Comparison of ENCODE assay signal across 26 cellular contexts in the genomic region with DNA sequence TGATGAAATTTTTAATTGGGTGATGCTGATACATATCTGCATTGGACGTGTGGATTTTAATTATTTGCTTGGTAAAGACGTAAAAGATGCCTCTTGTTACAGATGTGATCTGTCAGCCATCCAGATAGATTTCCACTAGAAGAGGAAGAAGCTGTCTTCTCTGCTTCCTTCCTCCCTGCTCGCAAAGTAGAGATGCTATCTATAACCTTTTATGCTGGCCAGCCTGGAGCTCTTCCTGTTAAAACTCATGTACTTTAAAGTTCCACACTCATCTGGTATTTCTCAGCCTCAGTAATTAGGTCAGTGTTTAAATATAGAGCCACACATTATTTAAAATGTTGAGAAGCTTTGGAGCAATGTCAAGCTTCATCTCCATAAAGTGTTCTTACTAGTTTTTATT. TPM values are rescaled to one million over a fixed set of nuclear protein-coding genes. Genes with fewer than 3 reads are reported as not detected.
DNase-seq lines count a peak whose midpoint lies in the region; ATAC-seq and TF ChIP-seq lines count a peak whose summit lies in the region.
"Had no signal": no experiment of that assay in that cellular context is flagged by ENCODE, and none has a peak within 500 bp of the region (broad histone marks: within the 10 kb centered on the region; RNA-seq: fewer than 3 reads in every experiment).

No MANE protein-coding gene starts in this region.

- no peak overlapping the region for H3K4me3 Mint-ChIP-seq in endothelial cell (ENCODE audit: unreplicated experiment)
- H3K4me3 Mint-ChIP-seq in HFFc6, result no peak overlapping the region
- no peak overlapping the region for H3K4me3 Mint-ChIP-seq in neural progenitor cell
- H3K4me3 Mint-ChIP-seq in effector memory CD8-positive, alpha-beta T cell, result no peak overlapping the region
- H3K4me3 Mint-ChIP-seq: activated CD4-positive, alpha-beta T cell treated with anti-CD3 and anti-CD28 coated beads for 36 hours; activated naive CD4-positive, alpha-beta T cell treated with anti-CD3 and anti-CD28 coated beads for 36 hours; CD4-positive, alpha-beta T cell; stimulated activated memory B cell treated with anti-CD40 and anti-IgM and Interleukin-4, amounts not matched to agents 10 μg/mL and 1 μg/mL and 100 μg/mL, for 72 hours had no signal

- no peaks in the 10 kb centered on the region for H3K79me2 ChIP-seq in neural progenitor cell (ENCODE audit: low read depth)

- H3K4me3 ChIP-seq in BLaER1 treated with 17β-estradiol and CSF1 and Interleukin-3, amounts not matched to agents 10 nM and 100 nM, result no peak overlapping the region
- no peak overlapping the region for H3K4me3 ChIP-seq in neural progenitor cell
- H3K4me3 ChIP-seq: K562, psoas muscle, smooth muscle cell, thoracic aorta had no signal

- H3K9ac ChIP-seq in BLaER1 treated with 17β-estradiol and CSF1 and Interleukin-3, amounts not matched to agents 10 nM and 100 nM, result no peak overlapping the region
- H3K9ac ChIP-seq in neural progenitor cell, result no peak overlapping the region

- peaks cover 6% of the 10 kb centered on the region for H3K36me3 Mint-ChIP-seq in endothelial cell (ENCODE audit: low read depth, unreplicated experiment)
- H3K36me3 Mint-ChIP-seq in HFFc6 (ENCODE audit: low read depth), result no peaks in the 10 kb centered on the region
- no peaks in the 10 kb centered on the region for H3K36me3 Mint-ChIP-seq in neural progenitor cell
- no peaks in the 10 kb centered on the region for H3K36me3 Mint-ChIP-seq in effector memory CD8-positive, alpha-beta T cell (ENCODE audit: insufficient read depth)
- H3K36me3 Mint-ChIP-seq: stimulated activated memory B cell treated with anti-CD40 and anti-IgM and Interleukin-4, amounts not matched to agents 10 μg/mL and 1 μg/mL and 100 μg/mL, for 72 hours had no signal

- H3K9me3 Mint-ChIP-seq in endothelial cell (ENCODE audit: unreplicated experiment) (no peaks in the 10 kb centered on the region), HFFc6 (peaks cover 18% of the 10 kb centered on the region), neural progenitor cell (peaks cover 3% of the 10 kb centered on the region)
- H3K9me3 Mint-ChIP-seq in effector memory CD8-positive, alpha-beta T cell, result peaks cover 3 to 10% of the 10 kb centered on the region in 2 donors
- H3K9me3 Mint-ChIP-seq: activated naive CD4-positive, alpha-beta T cell treated with anti-CD3 and anti-CD28 coated beads for 36 hours had no signal

- peaks cover 3% of the 10 kb centered on the region for H3K27me3 Mint-ChIP-seq in endothelial cell (ENCODE audit: unreplicated experiment)
- H3K27me3 Mint-ChIP-seq in HFFc6 (ENCODE audit: insufficient read depth), result no peaks in the 10 kb centered on the region
- H3K27me3 Mint-ChIP-seq in neural progenitor cell (ENCODE audit: insufficient read depth, low read depth), result no peaks in the 10 kb centered on the region
- H3K27me3 Mint-ChIP-seq in effector memory CD8-positive, alpha-beta T cell, result no peaks in the 10 kb centered on the region
- H3K27me3 Mint-ChIP-seq: activated CD4-positive, alpha-beta T cell treated with anti-CD3 and anti-CD28 coated beads for 36 hours; CD4-positive, alpha-beta T cell; stimulated activated memory B cell treated with anti-CD40 and anti-IgM and Interleukin-4, amounts not matched to agents 10 μg/mL and 1 μg/mL and 100 μg/mL, for 72 hours had no signal

- H3K27ac ChIP-seq in BLaER1 treated with 17β-estradiol and CSF1 and Interleukin-3, amounts not matched to agents 10 nM and 100 nM, result no peak overlapping the region
- H3K27ac ChIP-seq in neural progenitor cell, result no peak overlapping the region
- H3K27ac ChIP-seq: psoas muscle, thoracic aorta had no signal

- H3F3A ChIP-seq in neural progenitor cell (ENCODE audit: low read depth), result no peaks in the 10 kb centered on the region

- H3K9me3 ChIP-seq in BLaER1 treated with 17β-estradiol and CSF1 and Interleukin-3, amounts not matched to agents 10 nM and 100 nM (replicated peaks in 1 of 11), result peaks cover 0 to 10% (median 0%) of the 10 kb centered on the region in 11 experiments; a peak in 2 of 22 replicates
- no peaks in the 10 kb centered on the region for H3K9me3 ChIP-seq in neural progenitor cell (ENCODE audit: low read depth)
- H3K9me3 ChIP-seq: psoas muscle, thoracic aorta had no signal

- TF ChIP-seq CTCF in endothelial cell (IDR thresholded peaks at IDR 0.05; ENCODE audit: unreplicated experiment) (no peak), HFFc6 (IDR thresholded peaks at IDR 0.05) (no peak), neural progenitor cell (IDR thresholded peaks at IDR 0.05) (no peak)

- no peaks in the 10 kb centered on the region for H4K20me1 ChIP-seq in BLaER1 treated with 17β-estradiol and CSF1 and Interleukin-3, amounts not matched to agents 10 nM and 100 nM
- no peaks in the 10 kb centered on the region for H4K20me1 ChIP-seq in neural progenitor cell (ENCODE audit: low read depth)

- H3K4me1 Mint-ChIP-seq in endothelial cell (ENCODE audit: unreplicated experiment) (peaks cover 19% of the 10 kb centered on the region), HFFc6 (ENCODE audit: low read depth) (no peaks in the 10 kb centered on the region), neural progenitor cell (no peaks in the 10 kb centered on the region)
- no peaks in the 10 kb centered on the region for H3K4me1 Mint-ChIP-seq in effector memory CD8-positive, alpha-beta T cell (ENCODE audit: low read depth in 2 of 2)
- H3K4me1 Mint-ChIP-seq: activated CD4-positive, alpha-beta T cell treated with anti-CD3 and anti-CD28 coated beads for 36 hours; stimulated activated memory B cell treated with anti-CD40 and anti-IgM and Interleukin-4, amounts not matched to agents 10 μg/mL and 1 μg/mL and 100 μg/mL, for 72 hours had no signal

- H3K27me3 ChIP-seq in BLaER1 treated with 17β-estradiol and CSF1 and Interleukin-3, amounts not matched to agents 10 nM and 100 nM, result no peaks in the 10 kb centered on the region
- no peaks in the 10 kb centered on the region for H3K27me3 ChIP-seq in neural progenitor cell

- peak overlapping the region in 7 of 11 experiments; percentile 14 to 57 (median 44); a peak in 11 of 22 replicates for H3K4me2 ChIP-seq in BLaER1 treated with 17β-estradiol and CSF1 and Interleukin-3, amounts not matched to agents 10 nM and 100 nM
- H3K4me2 ChIP-seq in neural progenitor cell, result no peak overlapping the region
- H3K4me2 ChIP-seq: smooth muscle cell had no signal

- H3K27ac Mint-ChIP-seq in endothelial cell (ENCODE audit: unreplicated experiment), result peak overlapping the region; percentile 34
- H3K27ac Mint-ChIP-seq in HFFc6, result no peak overlapping the region
- H3K27ac Mint-ChIP-seq in neural progenitor cell, result no peak overlapping the region
- no peak overlapping the region for H3K27ac Mint-ChIP-seq in effector memory CD8-positive, alpha-beta T cell
- H3K27ac Mint-ChIP-seq: activated CD4-positive, alpha-beta T cell treated with anti-CD3 and anti-CD28 coated beads for 36 hours; activated naive CD4-positive, alpha-beta T cell treated with anti-CD3 and anti-CD28 coated beads for 36 hours; CD4-positive, alpha-beta T cell; stimulated activated memory B cell treated with anti-CD40 and anti-IgM and Interleukin-4, amounts not matched to agents 10 μg/mL and 1 μg/mL and 100 μg/mL, for 72 hours had no signal

- H2AFZ ChIP-seq in neural progenitor cell (replicated peaks), result no peak overlapping the region

- DNase-seq in SK-N-DZ (ENCODE audit: low spot score), result peak; percentile 83
- no peak for DNase-seq in endothelial cell (ENCODE audit: low spot score)
- peak; percentile 81 to 90 for DNase-seq in lung microvascular endothelial cell (ENCODE audit: low read depth in 2 of 2)
- DNase-seq in HFFc6, result no peak
- DNase-seq in neural progenitor cell (ENCODE audit: low spot score), result no peak
- no peak for DNase-seq in effector CD4-positive, alpha-beta T cell
- DNase-seq in effector memory CD8-positive, alpha-beta T cell, result no peak
- DNase-seq: activated CD4-positive, alpha-beta T cell treated with anti-CD3 and anti-CD28 coated beads for 36 hours; activated CD8-positive, alpha-beta memory T cell treated with anti-CD3 and anti-CD28 coated beads for 24 hours; activated naive CD4-positive, alpha-beta T cell treated with anti-CD3 and anti-CD28 coated beads for 36 hours; activated T-cell treated with anti-CD3 and anti-CD28 coated beads, Interleukin-2, amount 50 U/mL, for 48 hours; amygdala; CD4-positive, alpha-beta T cell; GDM1; HCEC 1CT; MV-4-11; NCI-H1694 treated with DMSO at 0.1 percent for 48 hours; psoas muscle had no signal

- ATAC-seq in effector memory CD8-positive, alpha-beta T cell (replicated peaks), result no peak
- ATAC-seq: activated CD4-positive, alpha-beta T cell treated with anti-CD3 and anti-CD28 coated beads for 36 hours; esophagus mucosa; K562; psoas muscle; stimulated activated memory B cell treated with anti-CD40 and anti-IgM and Interleukin-4, amounts not matched to agents 10 μg/mL and 1 μg/mL and 100 μg/mL, for 72 hours had no signal

- no peaks in the 10 kb centered on the region for H3K36me3 ChIP-seq in BLaER1 treated with 17β-estradiol and CSF1 and Interleukin-3, amounts not matched to agents 10 nM and 100 nM
- no peaks in the 10 kb centered on the region for H3K36me3 ChIP-seq in neural progenitor cell
- H3K36me3 ChIP-seq: thoracic aorta had no signal

- peaks cover 0 to 20% (median 10%) of the 10 kb centered on the region in 10 experiments; a peak in 11 of 20 replicates for H3K4me1 ChIP-seq in BLaER1 treated with 17β-estradiol and CSF1 and Interleukin-3, amounts not matched to agents 10 nM and 100 nM
- H3K4me1 ChIP-seq in neural progenitor cell, result no peaks in the 10 kb centered on the region
- H3K4me1 ChIP-seq: psoas muscle had no signal

RNA-seq across cellular contexts. Expression of gene TMEM229A, which starts 51.2 kb away (rescaled TPM):
- polyA plus RNA-seq in SK-N-DZ (2014; cell fraction: cytosol; rRNA removed), result 0.06 TPM in 1 of 2 replicates, not detected in the other
- 0.13 TPM in 1 of 2 replicates, not detected in the other for polyA plus RNA-seq in SK-N-DZ (2014; cell fraction: nucleus; rRNA removed)
- total RNA-seq in endothelial cell (ENCODE audit: unreplicated experiment) (0.26 TPM), lung microvascular endothelial cell (not detected in 2 replicates), neural progenitor cell (ENCODE audit: low replicate concordance) (0.06 TPM in 1 of 2 replicates, not detected in the other)
- total RNA-seq in HFFc6 (2021; fragmentation: NEBNext Ultra II Directional; extraction: Animal tissue kit (Norgen Biotek cat#: 25700)), result not detected
- total RNA-seq: activated CD4-positive, alpha-beta T cell treated with anti-CD3 and anti-CD28 coated beads for 36 hours; activated naive CD4-positive, alpha-beta T cell treated with anti-CD3 and anti-CD28 coated beads for 36 hours; bronchial epithelial cell; CD4-positive, alpha-beta T cell; esophagus mucosa; glomerular endothelial cell; K562; psoas muscle; smooth muscle cell; thoracic aorta had no signal
- polyA plus RNA-seq: K562, smooth muscle cell had no signal

Comparison
In these comparisons a context has a peak if more than half of its experiments do, and no peak if none do; other contexts are left out.
1. DNase-seq: peak in SK-N-DZ (single experiment) and lung microvascular endothelial cell (2 of 2); none in endothelial cell (single experiment), HFFc6 (single experiment), neural progenitor cell (single experiment), effector CD4-positive, alpha-beta T cell (single experiment) and effector memory CD8-positive, alpha-beta T cell (0 of 3).